ENCODE assay signal across 1 cellular context in the genomic region with DNA sequence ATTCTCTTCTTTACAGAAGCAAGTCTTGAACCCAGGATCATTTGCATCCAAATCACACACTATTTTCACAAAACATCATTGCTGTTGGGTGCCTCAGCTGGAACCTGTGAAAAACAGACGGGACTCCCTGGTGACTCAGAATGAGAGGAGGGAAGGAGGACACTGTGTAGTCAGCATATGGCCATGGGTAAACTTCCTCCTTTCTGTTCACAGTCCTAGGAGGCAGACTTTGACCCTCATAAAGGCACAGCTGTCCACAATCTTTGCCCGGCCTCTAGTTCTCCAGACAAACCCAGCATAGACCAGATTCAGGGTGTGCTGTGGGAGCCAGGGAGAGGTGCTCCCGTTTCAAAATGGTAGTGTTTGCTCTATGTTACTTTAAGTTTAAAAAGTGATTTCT.
TF ChIP-seq lines count a peak whose summit lies in the region.

No MANE protein-coding gene starts in this region.

TF ChIP-seq in HepG2, 621 proteins besides CTCF, POLR2A, EP300 and RAD21 (continued from another document and continues in another):
- TF ChIP-seq, protein P1, sequence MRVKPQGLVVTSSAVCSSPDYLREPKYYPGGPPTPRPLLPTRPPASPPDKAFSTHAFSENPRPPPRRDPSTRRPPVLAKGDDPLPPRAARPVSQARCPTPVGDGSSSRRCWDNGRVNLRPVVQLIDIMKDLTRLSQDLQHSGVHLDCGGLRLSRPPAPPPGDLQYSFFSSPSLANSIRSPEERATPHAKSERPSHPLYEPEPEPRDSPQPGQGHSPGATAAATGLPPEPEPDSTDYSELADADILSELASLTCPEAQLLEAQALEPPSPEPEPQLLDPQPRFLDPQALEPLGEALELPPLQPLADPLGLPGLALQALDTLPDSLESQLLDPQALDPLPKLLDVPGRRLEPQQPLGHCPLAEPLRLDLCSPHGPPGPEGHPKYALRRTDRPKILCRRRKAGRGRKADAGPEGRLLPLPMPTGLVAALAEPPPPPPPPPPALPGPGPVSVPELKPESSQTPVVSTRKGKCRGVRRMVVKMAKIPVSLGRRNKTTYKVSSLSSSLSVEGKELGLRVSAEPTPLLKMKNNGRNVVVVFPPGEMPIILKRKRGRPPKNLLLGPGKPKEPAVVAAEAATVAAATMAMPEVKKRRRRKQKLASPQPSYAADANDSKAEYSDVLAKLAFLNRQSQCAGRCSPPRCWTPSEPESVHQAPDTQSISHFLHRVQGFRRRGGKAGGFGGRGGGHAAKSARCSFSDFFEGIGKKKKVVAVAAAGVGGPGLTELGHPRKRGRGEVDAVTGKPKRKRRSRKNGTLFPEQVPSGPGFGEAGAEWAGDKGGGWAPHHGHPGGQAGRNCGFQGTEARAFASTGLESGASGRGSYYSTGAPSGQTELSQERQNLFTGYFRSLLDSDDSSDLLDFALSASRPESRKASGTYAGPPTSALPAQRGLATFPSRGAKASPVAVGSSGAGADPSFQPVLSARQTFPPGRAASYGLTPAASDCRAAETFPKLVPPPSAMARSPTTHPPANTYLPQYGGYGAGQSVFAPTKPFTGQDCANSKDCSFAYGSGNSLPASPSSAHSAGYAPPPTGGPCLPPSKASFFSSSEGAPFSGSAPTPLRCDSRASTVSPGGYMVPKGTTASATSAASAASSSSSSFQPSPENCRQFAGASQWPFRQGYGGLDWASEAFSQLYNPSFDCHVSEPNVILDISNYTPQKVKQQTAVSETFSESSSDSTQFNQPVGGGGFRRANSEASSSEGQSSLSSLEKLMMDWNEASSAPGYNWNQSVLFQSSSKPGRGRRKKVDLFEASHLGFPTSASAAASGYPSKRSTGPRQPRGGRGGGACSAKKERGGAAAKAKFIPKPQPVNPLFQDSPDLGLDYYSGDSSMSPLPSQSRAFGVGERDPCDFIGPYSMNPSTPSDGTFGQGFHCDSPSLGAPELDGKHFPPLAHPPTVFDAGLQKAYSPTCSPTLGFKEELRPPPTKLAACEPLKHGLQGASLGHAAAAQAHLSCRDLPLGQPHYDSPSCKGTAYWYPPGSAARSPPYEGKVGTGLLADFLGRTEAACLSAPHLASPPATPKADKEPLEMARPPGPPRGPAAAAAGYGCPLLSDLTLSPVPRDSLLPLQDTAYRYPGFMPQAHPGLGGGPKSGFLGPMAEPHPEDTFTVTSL (CRISPR knock-in tag; IDR thresholded peaks at IDR 0.05; ENCODE audit: borderline replicate concordance), result peak; percentile 71; the same call in 1 of the 2 replicates
- TF ChIP-seq GATAD2A (CRISPR knock-in tag; IDR thresholded peaks at IDR 0.05) (peak; percentile 32; the same call in 1 of the 2 replicates), SAP130 (CRISPR knock-in tag; IDR thresholded peaks at IDR 0.05; ENCODE audit: low read depth) (peak; percentile 64), REXO4 (CRISPR knock-in tag; IDR thresholded peaks at IDR 0.05; ENCODE audit: borderline replicate concordance) (no peak), ZNF251 (CRISPR knock-in tag; IDR thresholded peaks at IDR 0.05) (no peak), ZNF335 (CRISPR knock-in tag; IDR thresholded peaks at IDR 0.05) (peak; percentile 54; the same call in 1 of the 2 replicates), FOSL2 (CRISPR knock-in tag; IDR thresholded peaks at IDR 0.05) (peak; percentile 85), ERF (CRISPR knock-in tag; IDR thresholded peaks at IDR 0.05) (0 out of 2 replicates have a peak, but pooled peaks have one; percentile 28), ZNF138 (CRISPR knock-in tag; IDR thresholded peaks at IDR 0.05; ENCODE audit: low read depth) (no peak), ZNF549 (CRISPR knock-in tag; IDR thresholded peaks at IDR 0.05) (no peak), FIP1L1 (IDR thresholded peaks at IDR 0.05; ENCODE audit: borderline replicate concordance, insufficient read depth, low read depth, low read length) (no peak), MAFK (conservative IDR thresholded peaks at IDR 0.05 in 1 of 2, IDR thresholded peaks at IDR 0.05 in 1 of 2; ENCODE audit: low read length in 2 of 2) (peak in 1 of 2 experiments; percentile 51; a peak in 1 of 4 replicates), ZNF768 (CRISPR knock-in tag; IDR thresholded peaks at IDR 0.05) (no peak), KDM5A (IDR thresholded peaks at IDR 0.05; ENCODE audit: borderline replicate concordance, low read length) (no peak)
- TF ChIP-seq, protein P2, sequence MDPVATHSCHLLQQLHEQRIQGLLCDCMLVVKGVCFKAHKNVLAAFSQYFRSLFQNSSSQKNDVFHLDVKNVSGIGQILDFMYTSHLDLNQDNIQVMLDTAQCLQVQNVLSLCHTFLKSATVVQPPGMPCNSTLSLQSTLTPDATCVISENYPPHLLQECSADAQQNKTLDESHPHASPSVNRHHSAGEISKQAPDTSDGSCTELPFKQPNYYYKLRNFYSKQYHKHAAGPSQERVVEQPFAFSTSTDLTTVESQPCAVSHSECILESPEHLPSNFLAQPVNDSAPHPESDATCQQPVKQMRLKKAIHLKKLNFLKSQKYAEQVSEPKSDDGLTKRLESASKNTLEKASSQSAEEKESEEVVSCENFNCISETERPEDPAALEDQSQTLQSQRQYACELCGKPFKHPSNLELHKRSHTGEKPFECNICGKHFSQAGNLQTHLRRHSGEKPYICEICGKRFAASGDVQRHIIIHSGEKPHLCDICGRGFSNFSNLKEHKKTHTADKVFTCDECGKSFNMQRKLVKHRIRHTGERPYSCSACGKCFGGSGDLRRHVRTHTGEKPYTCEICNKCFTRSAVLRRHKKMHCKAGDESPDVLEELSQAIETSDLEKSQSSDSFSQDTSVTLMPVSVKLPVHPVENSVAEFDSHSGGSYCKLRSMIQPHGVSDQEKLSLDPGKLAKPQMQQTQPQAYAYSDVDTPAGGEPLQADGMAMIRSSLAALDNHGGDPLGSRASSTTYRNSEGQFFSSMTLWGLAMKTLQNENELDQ (CRISPR knock-in tag; IDR thresholded peaks at IDR 0.05; ENCODE audit: borderline replicate concordance), result no peak
- TF ChIP-seq, protein P3, sequence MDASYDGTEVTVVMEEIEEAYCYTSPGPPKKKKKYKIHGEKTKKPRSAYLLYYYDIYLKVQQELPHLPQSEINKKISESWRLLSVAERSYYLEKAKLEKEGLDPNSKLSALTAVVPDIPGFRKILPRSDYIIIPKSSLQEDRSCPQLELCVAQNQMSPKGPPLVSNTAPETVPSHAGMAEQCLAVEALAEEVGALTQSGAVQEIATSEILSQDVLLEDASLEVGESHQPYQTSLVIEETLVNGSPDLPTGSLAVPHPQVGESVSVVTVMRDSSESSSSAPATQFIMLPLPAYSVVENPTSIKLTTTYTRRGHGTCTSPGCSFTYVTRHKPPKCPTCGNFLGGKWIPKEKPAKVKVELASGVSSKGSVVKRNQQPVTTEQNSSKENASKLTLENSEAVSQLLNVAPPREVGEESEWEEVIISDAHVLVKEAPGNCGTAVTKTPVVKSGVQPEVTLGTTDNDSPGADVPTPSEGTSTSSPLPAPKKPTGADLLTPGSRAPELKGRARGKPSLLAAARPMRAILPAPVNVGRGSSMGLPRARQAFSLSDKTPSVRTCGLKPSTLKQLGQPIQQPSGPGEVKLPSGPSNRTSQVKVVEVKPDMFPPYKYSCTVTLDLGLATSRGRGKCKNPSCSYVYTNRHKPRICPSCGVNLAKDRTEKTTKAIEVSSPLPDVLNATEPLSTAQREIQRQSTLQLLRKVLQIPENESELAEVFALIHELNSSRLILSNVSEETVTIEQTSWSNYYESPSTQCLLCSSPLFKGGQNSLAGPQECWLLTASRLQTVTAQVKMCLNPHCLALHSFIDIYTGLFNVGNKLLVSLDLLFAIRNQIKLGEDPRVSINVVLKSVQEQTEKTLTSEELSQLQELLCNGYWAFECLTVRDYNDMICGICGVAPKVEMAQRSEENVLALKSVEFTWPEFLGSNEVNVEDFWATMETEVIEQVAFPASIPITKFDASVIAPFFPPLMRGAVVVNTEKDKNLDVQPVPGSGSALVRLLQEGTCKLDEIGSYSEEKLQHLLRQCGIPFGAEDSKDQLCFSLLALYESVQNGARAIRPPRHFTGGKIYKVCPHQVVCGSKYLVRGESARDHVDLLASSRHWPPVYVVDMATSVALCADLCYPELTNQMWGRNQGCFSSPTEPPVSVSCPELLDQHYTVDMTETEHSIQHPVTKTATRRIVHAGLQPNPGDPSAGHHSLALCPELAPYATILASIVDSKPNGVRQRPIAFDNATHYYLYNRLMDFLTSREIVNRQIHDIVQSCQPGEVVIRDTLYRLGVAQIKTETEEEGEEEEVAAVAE (CRISPR knock-in tag; IDR thresholded peaks at IDR 0.05; ENCODE audit: borderline replicate concordance), result no peak
- TF ChIP-seq, protein P4, sequence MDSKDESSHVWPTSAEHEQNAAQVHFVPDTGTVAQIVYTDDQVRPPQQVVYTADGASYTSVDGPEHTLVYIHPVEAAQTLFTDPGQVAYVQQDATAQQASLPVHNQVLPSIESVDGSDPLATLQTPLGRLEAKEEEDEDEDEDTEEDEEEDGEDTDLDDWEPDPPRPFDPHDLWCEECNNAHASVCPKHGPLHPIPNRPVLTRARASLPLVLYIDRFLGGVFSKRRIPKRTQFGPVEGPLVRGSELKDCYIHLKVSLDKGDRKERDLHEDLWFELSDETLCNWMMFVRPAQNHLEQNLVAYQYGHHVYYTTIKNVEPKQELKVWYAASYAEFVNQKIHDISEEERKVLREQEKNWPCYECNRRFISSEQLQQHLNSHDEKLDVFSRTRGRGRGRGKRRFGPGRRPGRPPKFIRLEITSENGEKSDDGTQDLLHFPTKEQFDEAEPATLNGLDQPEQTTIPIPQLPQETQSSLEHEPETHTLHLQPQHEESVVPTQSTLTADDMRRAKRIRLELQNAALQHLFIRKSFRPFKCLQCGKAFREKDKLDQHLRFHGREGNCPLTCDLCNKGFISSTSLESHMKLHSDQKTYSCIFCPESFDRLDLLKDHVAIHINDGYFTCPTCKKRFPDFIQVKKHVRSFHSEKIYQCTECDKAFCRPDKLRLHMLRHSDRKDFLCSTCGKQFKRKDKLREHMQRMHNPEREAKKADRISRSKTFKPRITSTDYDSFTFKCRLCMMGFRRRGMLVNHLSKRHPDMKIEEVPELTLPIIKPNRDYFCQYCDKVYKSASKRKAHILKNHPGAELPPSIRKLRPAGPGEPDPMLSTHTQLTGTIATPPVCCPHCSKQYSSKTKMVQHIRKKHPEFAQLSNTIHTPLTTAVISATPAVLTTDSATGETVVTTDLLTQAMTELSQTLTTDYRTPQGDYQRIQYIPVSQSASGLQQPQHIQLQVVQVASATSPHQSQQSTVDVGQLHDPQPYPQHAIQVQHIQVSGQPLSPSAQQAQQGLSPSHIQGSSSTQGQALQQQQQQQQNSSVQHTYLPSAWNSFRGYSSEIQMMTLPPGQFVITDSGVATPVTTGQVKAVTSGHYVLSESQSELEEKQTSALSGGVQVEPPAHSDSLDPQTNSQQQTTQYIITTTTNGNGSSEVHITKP (CRISPR knock-in tag; IDR thresholded peaks at IDR 0.05; ENCODE audit: low read depth), result no peak
- TF ChIP-seq, protein P5, sequence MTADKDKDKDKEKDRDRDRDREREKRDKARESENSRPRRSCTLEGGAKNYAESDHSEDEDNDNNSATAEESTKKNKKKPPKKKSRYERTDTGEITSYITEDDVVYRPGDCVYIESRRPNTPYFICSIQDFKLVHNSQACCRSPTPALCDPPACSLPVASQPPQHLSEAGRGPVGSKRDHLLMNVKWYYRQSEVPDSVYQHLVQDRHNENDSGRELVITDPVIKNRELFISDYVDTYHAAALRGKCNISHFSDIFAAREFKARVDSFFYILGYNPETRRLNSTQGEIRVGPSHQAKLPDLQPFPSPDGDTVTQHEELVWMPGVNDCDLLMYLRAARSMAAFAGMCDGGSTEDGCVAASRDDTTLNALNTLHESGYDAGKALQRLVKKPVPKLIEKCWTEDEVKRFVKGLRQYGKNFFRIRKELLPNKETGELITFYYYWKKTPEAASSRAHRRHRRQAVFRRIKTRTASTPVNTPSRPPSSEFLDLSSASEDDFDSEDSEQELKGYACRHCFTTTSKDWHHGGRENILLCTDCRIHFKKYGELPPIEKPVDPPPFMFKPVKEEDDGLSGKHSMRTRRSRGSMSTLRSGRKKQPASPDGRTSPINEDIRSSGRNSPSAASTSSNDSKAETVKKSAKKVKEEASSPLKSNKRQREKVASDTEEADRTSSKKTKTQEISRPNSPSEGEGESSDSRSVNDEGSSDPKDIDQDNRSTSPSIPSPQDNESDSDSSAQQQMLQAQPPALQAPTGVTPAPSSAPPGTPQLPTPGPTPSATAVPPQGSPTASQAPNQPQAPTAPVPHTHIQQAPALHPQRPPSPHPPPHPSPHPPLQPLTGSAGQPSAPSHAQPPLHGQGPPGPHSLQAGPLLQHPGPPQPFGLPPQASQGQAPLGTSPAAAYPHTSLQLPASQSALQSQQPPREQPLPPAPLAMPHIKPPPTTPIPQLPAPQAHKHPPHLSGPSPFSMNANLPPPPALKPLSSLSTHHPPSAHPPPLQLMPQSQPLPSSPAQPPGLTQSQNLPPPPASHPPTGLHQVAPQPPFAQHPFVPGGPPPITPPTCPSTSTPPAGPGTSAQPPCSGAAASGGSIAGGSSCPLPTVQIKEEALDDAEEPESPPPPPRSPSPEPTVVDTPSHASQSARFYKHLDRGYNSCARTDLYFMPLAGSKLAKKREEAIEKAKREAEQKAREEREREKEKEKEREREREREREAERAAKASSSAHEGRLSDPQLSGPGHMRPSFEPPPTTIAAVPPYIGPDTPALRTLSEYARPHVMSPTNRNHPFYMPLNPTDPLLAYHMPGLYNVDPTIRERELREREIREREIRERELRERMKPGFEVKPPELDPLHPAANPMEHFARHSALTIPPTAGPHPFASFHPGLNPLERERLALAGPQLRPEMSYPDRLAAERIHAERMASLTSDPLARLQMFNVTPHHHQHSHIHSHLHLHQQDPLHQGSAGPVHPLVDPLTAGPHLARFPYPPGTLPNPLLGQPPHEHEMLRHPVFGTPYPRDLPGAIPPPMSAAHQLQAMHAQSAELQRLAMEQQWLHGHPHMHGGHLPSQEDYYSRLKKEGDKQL (CRISPR knock-in tag; IDR thresholded peaks at IDR 0.05; ENCODE audit: low read depth), result no peak
- TF ChIP-seq, protein P6, sequence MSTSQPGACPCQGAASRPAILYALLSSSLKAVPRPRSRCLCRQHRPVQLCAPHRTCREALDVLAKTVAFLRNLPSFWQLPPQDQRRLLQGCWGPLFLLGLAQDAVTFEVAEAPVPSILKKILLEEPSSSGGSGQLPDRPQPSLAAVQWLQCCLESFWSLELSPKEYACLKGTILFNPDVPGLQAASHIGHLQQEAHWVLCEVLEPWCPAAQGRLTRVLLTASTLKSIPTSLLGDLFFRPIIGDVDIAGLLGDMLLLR (CRISPR knock-in tag; IDR thresholded peaks at IDR 0.05), result no peak
- TF ChIP-seq, protein P7, sequence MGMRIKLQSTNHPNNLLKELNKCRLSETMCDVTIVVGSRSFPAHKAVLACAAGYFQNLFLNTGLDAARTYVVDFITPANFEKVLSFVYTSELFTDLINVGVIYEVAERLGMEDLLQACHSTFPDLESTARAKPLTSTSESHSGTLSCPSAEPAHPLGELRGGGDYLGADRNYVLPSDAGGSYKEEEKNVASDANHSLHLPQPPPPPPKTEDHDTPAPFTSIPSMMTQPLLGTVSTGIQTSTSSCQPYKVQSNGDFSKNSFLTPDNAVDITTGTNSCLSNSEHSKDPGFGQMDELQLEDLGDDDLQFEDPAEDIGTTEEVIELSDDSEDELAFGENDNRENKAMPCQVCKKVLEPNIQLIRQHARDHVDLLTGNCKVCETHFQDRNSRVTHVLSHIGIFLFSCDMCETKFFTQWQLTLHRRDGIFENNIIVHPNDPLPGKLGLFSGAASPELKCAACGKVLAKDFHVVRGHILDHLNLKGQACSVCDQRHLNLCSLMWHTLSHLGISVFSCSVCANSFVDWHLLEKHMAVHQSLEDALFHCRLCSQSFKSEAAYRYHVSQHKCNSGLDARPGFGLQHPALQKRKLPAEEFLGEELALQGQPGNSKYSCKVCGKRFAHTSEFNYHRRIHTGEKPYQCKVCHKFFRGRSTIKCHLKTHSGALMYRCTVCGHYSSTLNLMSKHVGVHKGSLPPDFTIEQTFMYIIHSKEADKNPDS (CRISPR knock-in tag; IDR thresholded peaks at IDR 0.05), result no peak
- TF ChIP-seq, protein P8, sequence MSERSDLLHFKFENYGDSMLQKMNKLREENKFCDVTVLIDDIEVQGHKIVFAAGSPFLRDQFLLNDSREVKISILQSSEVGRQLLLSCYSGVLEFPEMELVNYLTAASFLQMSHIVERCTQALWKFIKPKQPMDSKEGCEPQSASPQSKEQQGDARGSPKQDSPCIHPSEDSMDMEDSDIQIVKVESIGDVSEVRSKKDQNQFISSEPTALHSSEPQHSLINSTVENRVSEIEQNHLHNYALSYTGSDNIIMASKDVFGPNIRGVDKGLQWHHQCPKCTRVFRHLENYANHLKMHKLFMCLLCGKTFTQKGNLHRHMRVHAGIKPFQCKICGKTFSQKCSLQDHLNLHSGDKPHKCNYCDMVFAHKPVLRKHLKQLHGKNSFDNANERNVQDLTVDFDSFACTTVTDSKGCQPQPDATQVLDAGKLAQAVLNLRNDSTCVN (CRISPR knock-in tag; IDR thresholded peaks at IDR 0.05; ENCODE audit: borderline replicate concordance), result no peak
